ENCODE assay signal across 12 cellular contexts in the genomic region with DNA sequence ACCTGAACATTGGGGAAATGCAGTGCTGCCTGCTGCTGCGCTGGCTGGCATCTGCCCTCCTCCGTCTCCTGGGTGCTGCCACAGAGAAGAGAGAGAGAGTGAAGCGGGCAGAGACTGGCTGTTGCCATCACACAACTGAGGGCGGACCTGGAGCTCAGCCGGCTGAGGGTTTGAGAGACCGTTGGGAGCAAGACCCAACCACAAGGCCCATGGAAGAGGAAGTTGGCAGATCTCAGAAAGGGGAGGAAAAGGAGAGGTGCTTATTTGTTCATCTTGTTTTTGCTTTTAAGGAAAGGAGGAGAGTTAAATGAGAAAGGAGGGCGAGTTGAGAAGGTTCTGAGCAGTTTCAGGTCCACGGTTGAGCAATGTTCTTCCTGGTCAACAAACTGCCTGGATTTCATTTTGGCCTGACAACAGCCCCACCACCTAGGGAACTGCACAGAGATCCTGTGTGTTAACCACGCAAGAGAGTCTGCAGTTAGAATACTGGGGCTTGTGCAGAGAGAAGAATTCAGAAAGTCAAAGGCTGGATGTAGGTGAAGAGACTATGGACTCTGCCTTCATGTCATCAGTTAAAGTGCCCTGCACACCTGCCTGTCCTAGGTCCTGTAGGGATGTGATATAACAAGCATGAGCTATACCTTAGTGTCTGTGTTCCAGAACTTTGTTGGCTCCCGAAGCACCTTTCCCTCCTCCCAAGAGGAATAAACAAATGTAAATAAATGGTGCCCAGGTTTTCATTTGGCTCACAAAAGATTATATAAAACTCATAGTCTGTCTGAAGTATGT.
DNase-seq lines count a peak whose midpoint lies in the region; ATAC-seq and TF ChIP-seq lines count a peak whose summit lies in the region.
"Had no signal": no experiment of that assay in that cellular context is flagged by ENCODE, and none has a peak within 500 bp of the region (broad histone marks: within the 10 kb centered on the region; RNA-seq: fewer than 3 reads in every experiment).

No MANE protein-coding gene starts in this region.

- no peak for ATAC-seq in stimulated activated effector memory CD8-positive, alpha-beta T cell treated with anti-CD3 and anti-CD28 coated beads, Interleukin-12 subunit alpha, Interleukin-12 subunit beta, amount 100 ng/mL, for 72 hours

- TF ChIP-seq CTCF in OCI-LY1 (IDR thresholded peaks at IDR 0.05; ENCODE audit: low read length): no peak
- no peak for TF ChIP-seq CTCF in hepatocyte (IDR thresholded peaks at IDR 0.05; ENCODE audit: poor library complexity)
- TF ChIP-seq CTCF in PC-9 (conservative IDR thresholded peaks at IDR 0.05): no peak

- no peak for DNase-seq in activated CD4-positive, alpha-beta T cell treated with anti-CD3 and anti-CD28 coated beads, Interleukin-2, amount 10 ng/mL, durations not matched to agents 7 days and 5 days
- DNase-seq in activated CD4-positive, alpha-beta T cell treated with anti-CD3 and anti-CD28 coated beads for 1 hour: no peak
- DNase-seq in hepatocyte (ENCODE audit: low spot score) (no peak), SHP77 treated with DMSO at 0.1 percent for 48 hours (lab: John Stamatoyannopoulos, UW) (no peak), NCI-H82 treated with DMSO at 0.1 percent for 48 hours (lab: John Stamatoyannopoulos, UW; ENCODE audit: unreplicated experiment) (no peak), PC-9 (no peak)
- no peak for DNase-seq in stimulated activated effector memory CD8-positive, alpha-beta T cell treated with anti-CD3 and anti-CD28 coated beads, Interleukin-12 subunit alpha, Interleukin-12 subunit beta, amount 100 ng/mL, for 72 hours (ENCODE audit: low spot score in 2 of 2)
- DNase-seq: amniotic stem cell, HCEC 1CT, NCI-H1092, Peyer's patch had no signal

- peak overlapping the region; percentile 42 for H3K4me2 ChIP-seq in OCI-LY1 (ENCODE audit: low read length)
- H3K4me2 ChIP-seq in hepatocyte: no peak overlapping the region
- no peak overlapping the region for H3K4me2 ChIP-seq in PC-9

- intact Hi-C loops in PC-9 (cut with micrococcal nuclease; ENCODE audit: unreplicated experiment): no loop called here

- peak overlapping the region; percentile 44 for H3K9ac ChIP-seq in OCI-LY1 (ENCODE audit: low read length)

- no peaks in the 10 kb centered on the region for H3K27me3 ChIP-seq in OCI-LY1 (ENCODE audit: insufficient read depth, low read length)
- no peaks in the 10 kb centered on the region for H3K27me3 ChIP-seq in hepatocyte
- H3K27me3 ChIP-seq in PC-9 (ENCODE audit: insufficient read depth, low read depth): no peaks in the 10 kb centered on the region
- H3K27me3 ChIP-seq: Peyer's patch had no signal

- H3K4me3 Mint-ChIP-seq in activated CD4-positive, alpha-beta T cell treated with anti-CD3 and anti-CD28 coated beads, Interleukin-2, amount 10 ng/mL, durations not matched to agents 7 days and 5 days: no peak overlapping the region
- no peak overlapping the region for H3K4me3 Mint-ChIP-seq in stimulated activated effector memory CD8-positive, alpha-beta T cell treated with anti-CD3 and anti-CD28 coated beads, Interleukin-12 subunit alpha, Interleukin-12 subunit beta, amount 100 ng/mL, for 72 hours

- BruUV-seq in PC-9 (replicated peaks; lab: Mats Ljungman, UMichigan): no TSS peak

- H3K36me3 Mint-ChIP-seq in activated CD4-positive, alpha-beta T cell treated with anti-CD3 and anti-CD28 coated beads, Interleukin-2, amount 10 ng/mL, durations not matched to agents 7 days and 5 days (ENCODE audit: low read depth): peaks cover 38% of the 10 kb centered on the region
- peaks cover 75% of the 10 kb centered on the region for H3K36me3 Mint-ChIP-seq in stimulated activated effector memory CD8-positive, alpha-beta T cell treated with anti-CD3 and anti-CD28 coated beads, Interleukin-12 subunit alpha, Interleukin-12 subunit beta, amount 100 ng/mL, for 72 hours

- 94% methylated on average over 10 of the region's 10 CpGs for WGBS in hepatocyte (ENCODE audit: low lambda C conversion rate, missing lambda C conversion rate)

- H3K4me1 ChIP-seq in OCI-LY1 (ENCODE audit: insufficient read depth, low read length, severe bottlenecking): peaks cover 85% of the 10 kb centered on the region
- H3K4me1 ChIP-seq in hepatocyte (ENCODE audit: insufficient read depth): peaks cover 25% of the 10 kb centered on the region
- H3K4me1 ChIP-seq in PC-9 (replicated peaks; ENCODE audit: insufficient read depth): peaks cover 13% of the 10 kb centered on the region

- H3K27me3 Mint-ChIP-seq in activated CD4-positive, alpha-beta T cell treated with anti-CD3 and anti-CD28 coated beads, Interleukin-2, amount 10 ng/mL, durations not matched to agents 7 days and 5 days: no peaks in the 10 kb centered on the region

- H3K9me3 ChIP-seq in OCI-LY1 (ENCODE audit: low read length) (no peaks in the 10 kb centered on the region), hepatocyte (ENCODE audit: low read depth) (no peaks in the 10 kb centered on the region), PC-9 (ENCODE audit: insufficient read depth, low read depth) (peaks cover 4% of the 10 kb centered on the region; the same call in 1 of the 2 replicates)
- H3K9me3 ChIP-seq: Peyer's patch had no signal

- H3K79me2 ChIP-seq in OCI-LY1 (ENCODE audit: insufficient read depth, low read length) (no peaks in the 10 kb centered on the region), hepatocyte (peaks cover 31% of the 10 kb centered on the region), PC-9 (ENCODE audit: low read depth) (peaks cover 9% of the 10 kb centered on the region; the same call in 1 of the 2 replicates)

- no peaks in the 10 kb centered on the region for H3K9me2 ChIP-seq in OCI-LY1 (ENCODE audit: low read depth, low read length)
- H3K9me2 ChIP-seq in hepatocyte (replicated peaks; ENCODE audit: insufficient read depth): no peaks in the 10 kb centered on the region
- H3K9me2 ChIP-seq in PC-9 (ENCODE audit: insufficient read depth): no peaks in the 10 kb centered on the region

- H2AFZ ChIP-seq in OCI-LY1 (ENCODE audit: low read length) (no peak overlapping the region), hepatocyte (no peak overlapping the region), PC-9 (no peak overlapping the region)

- CTCF ChIA-PET in activated CD4-positive, alpha-beta T cell treated with anti-CD3 and anti-CD28 coated beads, Interleukin-2, amount 10 ng/mL, durations not matched to agents 7 days and 5 days (lab: Charles Lee): interaction anchor here (0.7 to 1.4 kb wide), 4 partner anchors 10 to 29 kb away, joined by 3 to 4 read pairs (median 3); no protein-coding TSS in a partner anchor
- CTCF ChIA-PET in PC-9 (lab: Charles Lee): interaction anchor here (0.7 kb wide), 1 partner anchor 314 kb away, joined by 5 read pairs; no protein-coding TSS in a partner anchor

- H3K4me3 ChIP-seq in OCI-LY1 (ENCODE audit: low read depth, low read length, poor library complexity, severe bottlenecking) (peak overlapping the region; percentile 4), hepatocyte (no peak overlapping the region), PC-9 (no peak overlapping the region)
- H3K4me3 ChIP-seq: Peyer's patch had no signal

- H4K20me1 ChIP-seq in OCI-LY1 (ENCODE audit: insufficient read depth, low read length) (no peaks in the 10 kb centered on the region), hepatocyte (ENCODE audit: insufficient read depth, poor library complexity, severe bottlenecking) (no peaks in the 10 kb centered on the region), PC-9 (ENCODE audit: insufficient read depth) (0 out of 2 replicates have a peak, but pooled peaks cover 3% of the 10 kb centered on the region)

- H3K36me3 ChIP-seq in OCI-LY1 (ENCODE audit: insufficient read depth, low read length): no peaks in the 10 kb centered on the region
- H3K36me3 ChIP-seq in hepatocyte (replicated peaks; ENCODE audit: insufficient read depth, low read depth): no peaks in the 10 kb centered on the region
- H3K36me3 ChIP-seq in PC-9 (ENCODE audit: low read depth): peaks cover 7% of the 10 kb centered on the region; the same call in 1 of the 2 replicates
- H3K36me3 ChIP-seq: Peyer's patch had no signal

- peak overlapping the region; percentile 89 for H3K27ac ChIP-seq in OCI-LY1 (ENCODE audit: low read depth, low read length, poor library complexity, severe bottlenecking)
- H3K27ac ChIP-seq in hepatocyte: peak overlapping the region; percentile 29
- no peak overlapping the region for H3K27ac ChIP-seq in PC-9

- H3F3A ChIP-seq in OCI-LY1 (ENCODE audit: insufficient read depth, low read length): no peaks in the 10 kb centered on the region
- peaks cover 12% of the 10 kb centered on the region; the same call in 1 of the 2 replicates for H3F3A ChIP-seq in PC-9 (ENCODE audit: insufficient read depth, low read depth)

- POLR2A ChIA-PET in activated CD4-positive, alpha-beta T cell treated with anti-CD3 and anti-CD28 coated beads, Interleukin-2, amount 10 ng/mL, durations not matched to agents 7 days and 5 days (lab: Charles Lee): no interaction called here
- POLR2A ChIA-PET in PC-9 (lab: Charles Lee; ENCODE audit: unreplicated experiment): no interaction called here

- H3K27ac Mint-ChIP-seq in activated CD4-positive, alpha-beta T cell treated with anti-CD3 and anti-CD28 coated beads, Interleukin-2, amount 10 ng/mL, durations not matched to agents 7 days and 5 days: peak overlapping the region; percentile 66
- H3K27ac Mint-ChIP-seq in stimulated activated effector memory CD8-positive, alpha-beta T cell treated with anti-CD3 and anti-CD28 coated beads, Interleukin-12 subunit alpha, Interleukin-12 subunit beta, amount 100 ng/mL, for 72 hours: peak overlapping the region; percentile 66

- peaks cover 78% of the 10 kb centered on the region for H3K4me1 Mint-ChIP-seq in activated CD4-positive, alpha-beta T cell treated with anti-CD3 and anti-CD28 coated beads, Interleukin-2, amount 10 ng/mL, durations not matched to agents 7 days and 5 days
- peaks cover 53% of the 10 kb centered on the region for H3K4me1 Mint-ChIP-seq in stimulated activated effector memory CD8-positive, alpha-beta T cell treated with anti-CD3 and anti-CD28 coated beads, Interleukin-12 subunit alpha, Interleukin-12 subunit beta, amount 100 ng/mL, for 72 hours

- peaks cover 6% of the 10 kb centered on the region for H3K9me3 Mint-ChIP-seq in activated CD4-positive, alpha-beta T cell treated with anti-CD3 and anti-CD28 coated beads, Interleukin-2, amount 10 ng/mL, durations not matched to agents 7 days and 5 days
- no peaks in the 10 kb centered on the region for H3K9me3 Mint-ChIP-seq in stimulated activated effector memory CD8-positive, alpha-beta T cell treated with anti-CD3 and anti-CD28 coated beads, Interleukin-12 subunit alpha, Interleukin-12 subunit beta, amount 100 ng/mL, for 72 hours
